ENCODE assay signal across 20 cellular contexts in the genomic region with DNA sequence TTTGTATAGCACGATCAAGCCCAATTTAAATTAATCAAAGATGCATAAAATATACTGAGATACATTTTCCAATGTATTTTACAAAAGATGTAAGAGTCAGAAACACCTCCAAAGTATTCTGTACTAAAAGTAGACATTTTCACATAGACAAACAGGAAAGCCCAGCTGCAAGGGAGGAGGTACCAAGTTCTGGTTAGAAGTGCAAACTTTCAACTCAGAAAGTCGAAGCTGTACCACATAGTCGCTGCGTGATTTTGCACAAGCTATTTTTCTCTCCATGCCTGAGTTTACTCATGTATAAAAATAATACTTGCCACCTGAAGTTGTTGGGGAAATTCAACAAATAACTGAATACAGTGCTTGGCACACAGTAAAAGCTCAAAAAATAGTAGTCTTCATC.
"Had no signal": no experiment of that assay in that cellular context is flagged by ENCODE, and none has a peak within 500 bp of the region (broad histone marks: within the 10 kb centered on the region; RNA-seq: fewer than 3 reads in every experiment).

No MANE protein-coding gene starts in this region.

- DNase-seq: IMR-90, Kasumi-1, MV-4-11, NCI-H1092, NCI-H1105 treated with DMSO at 0.1 percent for 48 hours, NCI-H1417 treated with DMSO at 0.1 percent for 48 hours, NCI-H146, NCI-H1694 treated with DMSO at 0.1 percent for 48 hours, NCI-H1930, NCI-H2081, NCI-H2107, NCI-H2227 treated with DMSO at 0.1 percent for 48 hours, NCI-H524, NCI-H526 treated with DMSO at 0.1 percent for 48 hours, NCI-H748 treated with DMSO at 0.1 percent for 48 hours, PC-3, SHP77, SK-N-SH, SW 1271 had no signal

- ATAC-seq: Panc1, PC-3 had no signal
